14 cellular contexts compared by ENCODE assay signal in the genomic region with DNA sequence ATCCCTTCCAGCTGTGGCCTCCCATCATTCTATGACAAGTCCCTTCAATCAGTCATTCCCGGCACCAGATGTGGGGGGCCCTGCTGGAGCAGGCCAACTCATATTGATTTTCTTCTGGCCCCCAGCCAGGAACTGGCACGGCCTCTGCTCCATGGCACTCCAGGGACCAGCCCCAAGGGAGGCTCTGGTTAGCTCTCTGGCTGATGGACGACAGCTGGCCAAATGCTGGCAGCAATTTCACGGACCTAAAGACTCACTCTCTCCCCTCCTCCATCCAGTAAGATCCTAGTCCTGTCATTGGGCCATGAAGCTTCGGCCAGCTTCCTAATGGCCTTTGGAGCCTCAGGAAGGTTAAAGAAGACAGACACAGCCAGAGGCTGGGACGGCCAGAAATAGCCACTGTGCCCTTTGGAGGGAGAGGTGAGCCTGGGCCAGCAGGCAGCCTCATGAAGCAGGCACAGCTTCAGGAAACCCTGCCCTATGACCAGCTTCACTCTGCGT.
DNase-seq lines count a peak whose midpoint lies in the region; ATAC-seq, FAIRE-seq and TF ChIP-seq lines count a peak whose summit lies in the region.
"Had no signal": no experiment of that assay in that cellular context is flagged by ENCODE, and none has a peak within 500 bp of the region (broad histone marks: within the 10 kb centered on the region; RNA-seq: fewer than 3 reads in every experiment).

No MANE protein-coding gene starts in this region.

- H3K36me3 ChIP-seq in BE2C: no peaks in the 10 kb centered on the region

- H3K27me3 ChIP-seq in BE2C: no peaks in the 10 kb centered on the region

- DNase-seq in BE2C (peak; percentile 97), NCI-H1105 treated with DMSO at 0.1 percent for 48 hours (lab: John Stamatoyannopoulos, UW) (peak; percentile 80), NCI-H524 treated with DMSO at 0.1 percent for 48 hours (lab: John Stamatoyannopoulos, UW) (peak; percentile 98), left cardiac atrium (peak; percentile 28), T-helper 2 cell (no peak), occipital lobe (lab: John Stamatoyannopoulos, UW) (no peak), urothelium cell line (ENCODE audit: low spot score) (no peak), GM19238 (ENCODE audit: insufficient read length, low spot score) (no peak)
- DNase-seq: ACHN; activated naive CD4-positive, alpha-beta T cell treated with anti-CD3 and anti-CD28 coated beads, Interleukin-2, amount 10 ng/mL, durations not matched to agents 7 days and 5 days; mesenchymal stem cell; MM.1S had no signal

- FAIRE-seq in urothelium cell line (lab: Jason Lieb, UNC): no peak

- H3K9me3 ChIP-seq in BE2C: peaks cover 4% of the 10 kb centered on the region; the same call in 1 of the 2 replicates

- TF ChIP-seq CTCF in BE2C (IDR thresholded peaks at IDR 0.05; ENCODE audit: low read depth, low read length): no peak

- H3K4me3 ChIP-seq in BE2C (ENCODE audit: low read depth, low read length): no peak overlapping the region

- H3K4me1 ChIP-seq in BE2C: peaks cover 17% of the 10 kb centered on the region
- H3K4me1 ChIP-seq: parathyroid adenoma had no signal

- ATAC-seq in left cardiac atrium: peak; percentile 67 to 69
- ATAC-seq: Panc1 had no signal

- intact Hi-C loops in left cardiac atrium (cut with DNase I): no loop called here

Comparison
In these comparisons a context has a peak if more than half of its experiments do, and no peak if none do; other contexts are left out.
1. DNase-seq: peak in BE2C (single experiment), NCI-H1105 treated with DMSO at 0.1 percent for 48 hours (single experiment), NCI-H524 treated with DMSO at 0.1 percent for 48 hours (single experiment) and left cardiac atrium (single experiment); none in T-helper 2 cell (0 of 5), occipital lobe (single experiment), urothelium cell line (single experiment) and GM19238 (single experiment).